In the genomic region with DNA sequence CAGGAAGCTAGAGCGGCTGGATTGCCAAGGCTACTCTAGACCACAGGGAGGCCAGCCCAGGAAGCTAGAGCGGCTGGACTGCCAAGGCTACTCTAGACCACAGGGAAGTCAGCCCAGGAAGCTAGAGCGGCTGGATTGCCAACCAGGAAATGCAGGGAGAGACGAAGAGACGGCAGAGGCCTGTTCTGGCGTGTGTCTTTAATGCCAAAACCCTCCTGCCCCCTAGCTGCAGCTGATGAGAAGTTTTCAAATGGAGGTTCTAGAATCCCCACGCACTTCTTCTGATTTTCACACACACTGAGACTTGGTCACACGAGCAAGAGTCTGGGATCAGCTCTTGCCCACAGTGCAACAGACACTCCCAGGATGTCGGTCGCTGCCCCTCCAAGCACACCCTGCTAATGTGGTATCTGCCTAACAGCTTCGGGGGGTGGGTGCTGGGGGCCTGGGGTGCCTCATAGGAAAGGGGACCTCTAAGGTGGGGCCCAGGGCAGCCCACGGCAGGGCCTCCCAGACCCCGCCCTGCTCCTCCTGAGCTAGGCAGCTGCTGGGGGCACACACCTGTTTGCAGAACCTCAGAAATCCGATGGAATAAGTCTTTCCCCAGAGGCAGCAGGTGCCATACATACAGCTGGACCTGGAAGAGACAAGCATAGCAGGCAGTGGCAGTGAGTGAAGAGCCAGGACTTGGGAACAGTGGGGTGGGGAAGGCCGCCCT, we compare ENCODE assay signal across 8 cellular contexts. TPM values are rescaled to one million over a fixed set of nuclear protein-coding genes. Genes with fewer than 3 reads are reported as not detected.
DNase-seq lines count a peak whose midpoint lies in the region; ATAC-seq and TF ChIP-seq lines count a peak whose summit lies in the region.

No MANE protein-coding gene starts in this region.

- 51 to 64% methylated on average over 9 to 13 of the region's 15 CpGs for WGBS in upper lobe of left lung, 2 donors

- no peaks in the 10 kb centered on the region for H3K9me3 ChIP-seq in left lung
- no peaks in the 10 kb centered on the region for H3K9me3 ChIP-seq in upper lobe of left lung

- TF ChIP-seq POLR2A in upper lobe of left lung (IDR thresholded peaks at IDR 0.05): no peak

- POLR2A ChIA-PET in RWPE1 (lab: Yijun Ruan, JAX; ENCODE audit: low non-redundant PET): interaction anchor here (0.5 to 0.7 kb wide), 2 partner anchors 58 to 85 kb away, joined by 6 to 8 read pairs; no protein-coding TSS in a partner anchor

- no peak; the same call in 1 of the 2 replicates for TF ChIP-seq CTCF in RWPE1 (conservative IDR thresholded peaks at IDR 0.05; ENCODE audit: low read depth)
- TF ChIP-seq CTCF in left lung (IDR thresholded peaks at IDR 0.05): peak in 1 of 2 donors; percentile 46
- peak; percentile 39 to 64 (median 53) for TF ChIP-seq CTCF in upper lobe of left lung (IDR thresholded peaks at IDR 0.05)

- H3K36me3 ChIP-seq in left lung (peaks cover 0 to 88% of the 10 kb centered on the region in 2 donors), upper lobe of left lung (peaks cover 7 to 76% (median 60%) of the 10 kb centered on the region in 4 donors)

- H3K27ac ChIP-seq in RWPE1: peak overlapping the region; percentile 82
- peak overlapping the region; percentile 24 for H3K27ac ChIP-seq in caudate nucleus (ENCODE audit: low read depth, low read length)
- peak overlapping the region; percentile 65 to 70 for H3K27ac ChIP-seq in left lung
- H3K27ac ChIP-seq in upper lobe of left lung: peak overlapping the region; percentile 70 to 86 (median 77)

- CTCF ChIA-PET in RWPE1 (lab: Yijun Ruan, JAX): interaction anchor here (0.6 to 1.1 kb wide), 2 partner anchors 9 to 26 kb away, joined by 3 read pairs; no protein-coding TSS in a partner anchor

- intact Hi-C loops in Right ventricle myocardium inferior (cut with DNase I) (loop anchor here (5.0 kb wide), 1 partner anchor 118 kb away; the partner anchor contains the start of gene BAIAP2L2), cardiac septum (cut with DNase I) (loop anchor here (10.0 kb wide), 1 partner anchor 115 kb away; the partner anchor contains the start of gene BAIAP2L2), left lung (cut with DNase I) (no loop called here)

- H3K4me1 ChIP-seq in left lung (peaks cover 8 to 29% of the 10 kb centered on the region in 2 donors), upper lobe of left lung (peaks cover 38 to 52% (median 42%) of the 10 kb centered on the region in 4 donors)

- H3K27me3 ChIP-seq in left lung (no peaks in the 10 kb centered on the region), upper lobe of left lung (no peaks in the 10 kb centered on the region)

- peak; percentile 55 for ATAC-seq in Right ventricle myocardium inferior
- peak; percentile 50 for ATAC-seq in left lung
- peak in 1 of 2 donors; percentile 43 for ATAC-seq in upper lobe of left lung (ENCODE audit: low FRiP score in 2 of 2)
- no peak for ATAC-seq in GM19467 (IDR thresholded peaks at IDR 0.05; ENCODE audit: unreplicated experiment)

- TF ChIP-seq EP300 in upper lobe of left lung (IDR thresholded peaks at IDR 0.05): no peak

- H3K4me3 ChIP-seq in left lung: no peak overlapping the region
- H3K4me3 ChIP-seq in upper lobe of left lung: no peak overlapping the region

- DNase-seq in Right ventricle myocardium inferior (ENCODE audit: missing footprints): peak; percentile 80
- no peak for DNase-seq in cardiac septum (ENCODE audit: low spot score)
- DNase-seq in RWPE1 (ENCODE audit: low spot score): no peak
- peak in 32 of 61 donors; percentile 4 to 72 (median 26) for DNase-seq in caudate nucleus (lab: John Stamatoyannopoulos, UW)
- peak in 1 of 2 donors; percentile 57 for DNase-seq in left lung
- peak; percentile 62 for DNase-seq in upper lobe of left lung
- no peak for DNase-seq in SHP77 (lab: John Stamatoyannopoulos, UW)

RNA-seq across cellular contexts. Expression of gene MAFF, which starts 28.5 kb away (rescaled TPM):
- total RNA-seq in Right ventricle myocardium inferior (4.7 TPM), cardiac septum (9.8 TPM), left lung (10 to 100 TPM; 12.1 to 17.1 TPM), upper lobe of left lung (10 to 100 TPM; 25.1 to 75.7 (median 44.5) TPM)

RNA-seq across cellular contexts. Expression of gene TMEM184B, which starts 42.5 kb away (rescaled TPM):
- 43.1 TPM for total RNA-seq in Right ventricle myocardium inferior
- total RNA-seq in cardiac septum: 58.1 TPM
- total RNA-seq in left lung: 10 to 100 TPM; 84.5 to 98.3 TPM
- 100 to 1,000 TPM in 1 of 6 donors, 10 to 100 TPM in 5; 47.5 to 141 (median 72.1) TPM for total RNA-seq in upper lobe of left lung

RNA-seq across cellular contexts. Expression of gene PLA2G6, which starts 48.6 kb away (rescaled TPM):
- total RNA-seq in Right ventricle myocardium inferior (11.4 TPM), cardiac septum (12.5 TPM), left lung (10 to 100 TPM; 30.9 to 39.0 TPM), upper lobe of left lung (100 to 1,000 TPM in 1 of 6 donors, 10 to 100 TPM in 5; 21.1 to 295 (median 47.5) TPM)

Comparison
In these comparisons a context has a peak if more than half of its experiments do, and no peak if none do; other contexts are left out.
1. DNase-seq: peak in Right ventricle myocardium inferior (single experiment), caudate nucleus (32 of 61) and upper lobe of left lung (2 of 2); none in cardiac septum (single experiment), RWPE1 (single experiment) and SHP77 (0 of 2).
2. H3K27ac ChIP-seq: peak in every context shown above with its lines; median percentile 82 in RWPE1; 77 in upper lobe of left lung; 68 in left lung; 24 in caudate nucleus.
3. intact Hi-C loops: an anchor here in Right ventricle myocardium inferior (5.0 kb wide) and cardiac septum (10.0 kb wide); none called in left lung.